In genomic region chr5:16520806-16521205, GRCh38 we compare ENCODE assay signal across 29 cellular contexts. TPM values are rescaled to one million over a fixed set of nuclear protein-coding genes. Genes with fewer than 3 reads are reported as not detected.
A peak's percentile ranks its signal among the peaks of the same experiment; 100 is the strongest.
DNase-seq lines count a peak whose midpoint lies in the region; ATAC-seq, FAIRE-seq and TF ChIP-seq lines count a peak whose summit lies in the region.
"Had no signal": no experiment of that assay in that cellular context is flagged by ENCODE, and none has a peak within 500 bp of the region (broad histone marks: within the 10 kb centered on the region; RNA-seq: fewer than 3 reads in every experiment).

No MANE protein-coding gene starts in this region.

- no peak overlapping the region for H2AK5ac ChIP-seq in mesenchymal stem cell (ENCODE audit: low read length, severe bottlenecking)

- H3K4me1 Mint-ChIP-seq in Caco-2 (ENCODE audit: low read depth, unreplicated experiment): peaks cover 45% of the 10 kb centered on the region
- H3K4me1 Mint-ChIP-seq in CD8-positive, alpha-beta memory T cell: peaks cover 31 to 62% (median 39%) of the 10 kb centered on the region in 3 donors
- H3K4me1 Mint-ChIP-seq: activated B cell treated with CpG ODN at 0.5 μM for 24 hours had no signal

- H3K9ac ChIP-seq in mesenchymal stem cell (ENCODE audit: low read length): no peak overlapping the region

- no peaks in the 10 kb centered on the region for H3K36me3 ChIP-seq in Caco-2 (ENCODE audit: control insufficient read depth, insufficient read depth, low read length)
- H3K36me3 ChIP-seq in pancreas: no peaks in the 10 kb centered on the region
- no peaks in the 10 kb centered on the region for H3K36me3 ChIP-seq in mesenchymal stem cell (ENCODE audit: control insufficient read depth in 1 of 2, insufficient read depth in 2 of 2, low read depth in 1 of 2, low read length in 2 of 2)
- H3K36me3 ChIP-seq in CD8-positive, alpha-beta memory T cell (ENCODE audit: insufficient read depth, low read length): no peaks in the 10 kb centered on the region
- H3K36me3 ChIP-seq: adrenal gland, breast epithelium, tibial nerve had no signal

- peak; percentile 41 to 47 for DNase-seq in Caco-2
- peak; percentile 4 for DNase-seq in NCI-H146 treated with DMSO at 0.1 percent for 48 hours (lab: John Stamatoyannopoulos, UW; ENCODE audit: unreplicated experiment)
- peak; percentile 48 for DNase-seq in kidney tubule cell (ENCODE audit: low spot score)
- peak in 3 of 6 donors; percentile 26 to 44 (median 35) for DNase-seq in pancreas
- DNase-seq in mesenchymal stem cell: no peak
- no peak for DNase-seq in CD8-positive, alpha-beta memory T cell
- no peak for DNase-seq in NCI-H2227 (lab: John Stamatoyannopoulos, UW; ENCODE audit: unreplicated experiment)
- DNase-seq: activated B cell treated with CpG ODN at 0.5 μM for 24 hours; activated CD4-positive, alpha-beta memory T cell treated with anti-CD3 and anti-CD28 coated beads for 36 hours; activated effector memory CD4-positive, alpha-beta T cell treated with anti-CD3 and anti-CD28 coated beads, Interleukin-2, amount 50 U/mL, for 16 hours; activated T-cell treated with anti-CD3 and anti-CD28 coated beads for 4 hours; adrenal gland; COR-L47; cortex of kidney; DND-41; glutamatergic neuron; NCI-H1105 treated with DMSO at 0.1 percent for 48 hours; NCI-H510A treated with DMSO at 0.1 percent for 48 hours; nucleus accumbens; stimulated activated CD4-positive, alpha-beta T cell treated with anti-CD3 and anti-CD28 coated beads, Interleukin-4, amount 100 ng/mL, for 24 hours; stimulated activated naive CD8-positive, alpha-beta T cell treated with anti-CD3 and anti-CD28 coated beads, Interleukin-15, amount 100 ng/mL, for 72 hours had no signal

- no peaks in the 10 kb centered on the region for H3K79me1 ChIP-seq in mesenchymal stem cell (replicated peaks; ENCODE audit: low read length, poor library complexity, severe bottlenecking)

- peak overlapping the region; percentile 92 for H3K27ac Mint-ChIP-seq in Caco-2 (ENCODE audit: unreplicated experiment)
- peak overlapping the region in 2 of 8 donors; percentile 35 to 37 for H3K27ac Mint-ChIP-seq in CD8-positive, alpha-beta memory T cell
- H3K27ac Mint-ChIP-seq: activated B cell treated with CpG ODN at 0.5 μM for 24 hours; activated CD4-positive, alpha-beta memory T cell treated with anti-CD3 and anti-CD28 coated beads for 36 hours; stimulated activated naive CD8-positive, alpha-beta T cell treated with anti-CD3 and anti-CD28 coated beads, Interleukin-15, amount 100 ng/mL, for 72 hours; T-helper 2 cell treated with Interferon-gamma antibody and Interleukin-4, amounts not matched to agents 5 μg/mL and 100 μg/mL, for 36 hours had no signal

- no peaks in the 10 kb centered on the region for H3K9me3 Mint-ChIP-seq in Caco-2 (ENCODE audit: unreplicated experiment)
- no peaks in the 10 kb centered on the region for H3K9me3 Mint-ChIP-seq in CD8-positive, alpha-beta memory T cell
- H3K9me3 Mint-ChIP-seq: activated B cell treated with CpG ODN at 0.5 μM for 24 hours; activated CD4-positive, alpha-beta memory T cell treated with anti-CD3 and anti-CD28 coated beads for 36 hours; stimulated activated naive CD8-positive, alpha-beta T cell treated with anti-CD3 and anti-CD28 coated beads, Interleukin-15, amount 100 ng/mL, for 72 hours; T-helper 2 cell treated with Interferon-gamma antibody and Interleukin-4, amounts not matched to agents 5 μg/mL and 100 μg/mL, for 36 hours had no signal

- no peak overlapping the region for H3K14ac ChIP-seq in mesenchymal stem cell (ENCODE audit: low read length in 2 of 2)

- H2BK15ac ChIP-seq in mesenchymal stem cell (ENCODE audit: low read depth, poor library complexity, severe bottlenecking): no peak overlapping the region

- peak overlapping the region; percentile 13; the same call in 1 of the 2 replicates for H3K4me3 ChIP-seq in Caco-2 (ENCODE audit: low read depth, low read length)
- peak overlapping the region in 1 of 4 donors; percentile 9 for H3K4me3 ChIP-seq in pancreas
- H3K4me3 ChIP-seq in mesenchymal stem cell (ENCODE audit: insufficient read depth in 1 of 2, low read depth in 1 of 2, low read length in 2 of 2): no peak overlapping the region
- H3K4me3 ChIP-seq in CD8-positive, alpha-beta memory T cell (ENCODE audit: low read length): no peak overlapping the region
- H3K4me3 ChIP-seq: adrenal gland, breast epithelium, tibial nerve had no signal

- H3K4me3 Mint-ChIP-seq in Caco-2 (ENCODE audit: unreplicated experiment): peak overlapping the region; percentile 59
- no peak overlapping the region for H3K4me3 Mint-ChIP-seq in CD8-positive, alpha-beta memory T cell
- H3K4me3 Mint-ChIP-seq: activated B cell treated with CpG ODN at 0.5 μM for 24 hours; activated CD4-positive, alpha-beta memory T cell treated with anti-CD3 and anti-CD28 coated beads for 36 hours; stimulated activated naive CD8-positive, alpha-beta T cell treated with anti-CD3 and anti-CD28 coated beads, Interleukin-15, amount 100 ng/mL, for 72 hours; T-helper 2 cell treated with Interferon-gamma antibody and Interleukin-4, amounts not matched to agents 5 μg/mL and 100 μg/mL, for 36 hours had no signal

- H2BK5ac ChIP-seq in mesenchymal stem cell (ENCODE audit: low read depth, low read length, poor library complexity, severe bottlenecking): no peak overlapping the region

- CTCF ChIA-PET in Caco-2 (lab: Charles Lee): interaction anchor here (1.0 to 1.9 kb wide), 6 partner anchors 24 to 696 kb away, joined by 4 to 15 read pairs (median 6); no protein-coding TSS in a partner anchor
- CTCF ChIA-PET in CD8-positive, alpha-beta memory T cell (lab: Charles Lee): no interaction called here

- no peak overlapping the region for H3K4ac ChIP-seq in mesenchymal stem cell (ENCODE audit: low read depth in 1 of 2, low read length in 2 of 2)

- TF ChIP-seq CTCF in Caco-2 (IDR thresholded peaks at IDR 0.05; ENCODE audit: insufficient read depth in 1 of 2, low read depth in 1 of 2, low read length in 1 of 2, severe bottlenecking in 1 of 2, unreplicated experiment in 1 of 2) (no peak), pancreas (IDR thresholded peaks at IDR 0.05) (no peak)

- FAIRE-seq in pancreas (lab: Jason Lieb, UNC): no peak
- FAIRE-seq: GM12891 had no signal

- H2BK12ac ChIP-seq in mesenchymal stem cell (ENCODE audit: low read length in 2 of 2): no peak overlapping the region

- H4K91ac ChIP-seq in mesenchymal stem cell (ENCODE audit: low read length): no peak overlapping the region

- H2BK120ac ChIP-seq in mesenchymal stem cell (ENCODE audit: low read depth, low read length): no peak overlapping the region

- H3K18ac ChIP-seq in mesenchymal stem cell (ENCODE audit: low read depth in 1 of 2, low read length in 2 of 2): no peak overlapping the region

- WGBS in pancreas, 2 donors: 9 to 14% methylated on average over 4 of the region's 4 CpGs
- 73% methylated on average over 4 of the region's 4 CpGs for WGBS in mesenchymal stem cell

- H3K4me2 ChIP-seq in mesenchymal stem cell (ENCODE audit: low read length, poor library complexity, severe bottlenecking): no peak overlapping the region

- intact Hi-C loops in Caco-2 (cut with micrococcal nuclease; ENCODE audit: unreplicated experiment) (loop anchor here (1.0 kb wide), 8 partner anchors 12 to 648 kb away; no protein-coding TSS in a partner anchor), pancreas (cut with DNase I) (no loop called here)

- POLR2A ChIA-PET in Caco-2 (lab: Charles Lee): interaction anchor here (0.6 to 2.9 kb wide), 7 partner anchors 11 to 68 kb away, joined by 3 to 18 read pairs (median 3); no protein-coding TSS in a partner anchor
- POLR2A ChIA-PET in CD8-positive, alpha-beta memory T cell (lab: Charles Lee): no interaction called here

- H3K9me3 ChIP-seq in Caco-2: no peaks in the 10 kb centered on the region
- H3K9me3 ChIP-seq in pancreas: no peaks in the 10 kb centered on the region
- H3K9me3 ChIP-seq in mesenchymal stem cell (ENCODE audit: control insufficient read depth, low read length): no peaks in the 10 kb centered on the region
- no peaks in the 10 kb centered on the region for H3K9me3 ChIP-seq in CD8-positive, alpha-beta memory T cell (ENCODE audit: low read length)
- H3K9me3 ChIP-seq: adrenal gland, breast epithelium, tibial nerve had no signal

- no peaks in the 10 kb centered on the region for H3K27me3 ChIP-seq in Caco-2 (replicated peaks; ENCODE audit: control insufficient read depth, insufficient read depth, low read length)
- H3K27me3 ChIP-seq in pancreas: no peaks in the 10 kb centered on the region
- H3K27me3 ChIP-seq in mesenchymal stem cell (ENCODE audit: control insufficient read depth in 1 of 2, insufficient read depth in 1 of 2, low read length in 2 of 2): peaks cover 6 to 9% of the 10 kb centered on the region in 2 experiments
- H3K27me3 ChIP-seq in CD8-positive, alpha-beta memory T cell (ENCODE audit: insufficient read depth, low read length, poor library complexity, severe bottlenecking): no peaks in the 10 kb centered on the region
- H3K27me3 ChIP-seq: adrenal gland, breast epithelium, tibial nerve had no signal

- H3K4me1 ChIP-seq in Caco-2 (peaks cover 42% of the 10 kb centered on the region), pancreas (peaks cover 6 to 21% (median 18%) of the 10 kb centered on the region in 3 donors), mesenchymal stem cell (ENCODE audit: control insufficient read depth, insufficient read depth, low read depth, low read length) (peaks cover 2% of the 10 kb centered on the region)
- peaks cover 3% of the 10 kb centered on the region for H3K4me1 ChIP-seq in CD8-positive, alpha-beta memory T cell (ENCODE audit: insufficient read depth, low read length)
- H3K4me1 ChIP-seq: adrenal gland, breast epithelium had no signal

- peak overlapping the region; percentile 69 to 97 (median 79) for H3K27ac ChIP-seq in pancreas
- no peak overlapping the region for H3K27ac ChIP-seq in mesenchymal stem cell (ENCODE audit: low read length, poor library complexity, severe bottlenecking)
- no peak overlapping the region for H3K27ac ChIP-seq in CD8-positive, alpha-beta memory T cell (ENCODE audit: low read depth, low read length)
- H3K27ac ChIP-seq: adrenal gland, breast epithelium, RWPE1 had no signal

- ATAC-seq in pancreas (peak; percentile 45 to 75 (median 70)), GM18861 (IDR thresholded peaks at IDR 0.05; ENCODE audit: unreplicated experiment) (no peak)
- ATAC-seq: HCT116; SK-N-SH treated with all-trans-retinoic acid at 6 μM for 48 hours; stimulated activated naive CD8-positive, alpha-beta T cell treated with anti-CD3 and anti-CD28 coated beads, Interleukin-15, amount 100 ng/mL, for 72 hours had no signal

- no peak overlapping the region for H2AFZ ChIP-seq in mesenchymal stem cell (ENCODE audit: low read depth, low read length)

- no peaks in the 10 kb centered on the region for H3K27me3 Mint-ChIP-seq in Caco-2 (ENCODE audit: insufficient read depth, unreplicated experiment)
- H3K27me3 Mint-ChIP-seq in CD8-positive, alpha-beta memory T cell: peaks cover 0 to 2% of the 10 kb centered on the region in 2 donors
- H3K27me3 Mint-ChIP-seq: activated B cell treated with CpG ODN at 0.5 μM for 24 hours; activated CD4-positive, alpha-beta memory T cell treated with anti-CD3 and anti-CD28 coated beads for 36 hours; stimulated activated naive CD8-positive, alpha-beta T cell treated with anti-CD3 and anti-CD28 coated beads, Interleukin-15, amount 100 ng/mL, for 72 hours had no signal

- BruUV-seq in Caco-2 (replicated peaks; lab: Mats Ljungman, UMichigan): TSS peak; percentile 83

- no peak overlapping the region for H4K8ac ChIP-seq in mesenchymal stem cell (ENCODE audit: low read length)

- H3K36me3 Mint-ChIP-seq in Caco-2 (ENCODE audit: insufficient read depth, unreplicated experiment): no peaks in the 10 kb centered on the region
- H3K36me3 Mint-ChIP-seq in CD8-positive, alpha-beta memory T cell: peaks cover 0 to 11% (median 10%) of the 10 kb centered on the region in 3 donors
- H3K36me3 Mint-ChIP-seq: activated CD4-positive, alpha-beta memory T cell treated with anti-CD3 and anti-CD28 coated beads for 36 hours had no signal

- H3K23ac ChIP-seq in mesenchymal stem cell (ENCODE audit: low read length in 2 of 2): no peak overlapping the region

RNA-seq across cellular contexts. Expression of gene ZNF622, which starts 55.2 kb away (rescaled TPM):
- total RNA-seq in Caco-2 (2022) (40.8 and 46.0 TPM in 2 replicates), pancreas (10 to 100 TPM; 23.6 to 52.1 (median 33.1) TPM)
- 10 to 100 TPM; 19.3 to 21.3 TPM for polyA plus RNA-seq in pancreas
- polyA plus RNA-seq in mesenchymal stem cell (2013, experiment 1 of 2): 40.8 TPM
- polyA plus RNA-seq in mesenchymal stem cell (2013, experiment 2 of 2): 41.3 TPM
- 10 to 100 TPM; 45.1 to 45.9 TPM for total RNA-seq in CD8-positive, alpha-beta memory T cell
- 54.9 TPM for polyA plus RNA-seq in CD8-positive, alpha-beta memory T cell

Comparison
In these comparisons a context has a peak if more than half of its experiments do, and no peak if none do; other contexts are left out.
1. DNase-seq: peak in Caco-2 (2 of 2), NCI-H146 treated with DMSO at 0.1 percent for 48 hours (single experiment) and kidney tubule cell (single experiment); none in mesenchymal stem cell (single experiment), CD8-positive, alpha-beta memory T cell (0 of 5) and NCI-H2227 (single experiment).
2. H3K27ac ChIP-seq: peak in pancreas (4 of 4); none in mesenchymal stem cell (single experiment) and CD8-positive, alpha-beta memory T cell (single experiment).